ENCODE assay signal across 1 cellular context in the genomic region with DNA sequence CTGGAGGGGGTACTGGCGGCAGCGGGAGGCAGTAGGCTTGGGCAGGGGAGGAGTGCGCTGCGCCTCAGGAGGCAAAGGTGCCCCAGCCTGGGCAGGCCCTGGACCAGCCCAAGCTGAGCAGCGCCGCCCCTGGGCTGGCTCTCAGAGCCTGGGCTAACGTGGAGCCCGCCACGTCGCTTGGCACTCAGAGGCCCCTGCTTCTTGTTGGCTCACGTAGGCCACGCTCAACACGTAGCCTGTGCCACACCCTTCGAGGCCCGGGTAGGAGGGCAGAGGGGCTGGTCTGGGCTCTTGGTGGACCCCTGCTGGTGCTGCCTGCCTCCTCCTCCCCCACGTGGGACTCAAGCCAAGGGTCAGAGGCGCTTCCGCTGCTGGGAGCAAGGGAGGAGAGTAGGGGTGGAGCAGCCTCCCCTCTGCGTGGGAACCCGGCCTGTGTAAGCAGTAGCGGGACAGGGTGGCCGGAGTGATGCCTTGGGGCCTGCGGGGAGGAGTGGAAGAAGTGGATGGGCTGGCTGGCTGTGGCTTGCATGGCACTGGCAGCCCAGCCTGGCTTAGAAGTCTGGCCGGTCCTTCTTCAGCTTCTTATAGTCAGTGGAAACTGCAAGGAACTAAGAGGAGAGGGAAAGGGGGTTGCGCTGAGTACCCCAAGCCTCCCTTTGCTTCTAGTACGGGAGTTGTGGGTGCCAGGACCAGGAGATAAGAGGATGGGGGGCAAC.
TF ChIP-seq lines count a peak whose summit lies in the region.

No MANE protein-coding gene starts in this region.

TF ChIP-seq in K562, 482 proteins besides CTCF, POLR2A, EP300 and RAD21 (continued from another document and continues in another):
- TF ChIP-seq, protein P1, sequence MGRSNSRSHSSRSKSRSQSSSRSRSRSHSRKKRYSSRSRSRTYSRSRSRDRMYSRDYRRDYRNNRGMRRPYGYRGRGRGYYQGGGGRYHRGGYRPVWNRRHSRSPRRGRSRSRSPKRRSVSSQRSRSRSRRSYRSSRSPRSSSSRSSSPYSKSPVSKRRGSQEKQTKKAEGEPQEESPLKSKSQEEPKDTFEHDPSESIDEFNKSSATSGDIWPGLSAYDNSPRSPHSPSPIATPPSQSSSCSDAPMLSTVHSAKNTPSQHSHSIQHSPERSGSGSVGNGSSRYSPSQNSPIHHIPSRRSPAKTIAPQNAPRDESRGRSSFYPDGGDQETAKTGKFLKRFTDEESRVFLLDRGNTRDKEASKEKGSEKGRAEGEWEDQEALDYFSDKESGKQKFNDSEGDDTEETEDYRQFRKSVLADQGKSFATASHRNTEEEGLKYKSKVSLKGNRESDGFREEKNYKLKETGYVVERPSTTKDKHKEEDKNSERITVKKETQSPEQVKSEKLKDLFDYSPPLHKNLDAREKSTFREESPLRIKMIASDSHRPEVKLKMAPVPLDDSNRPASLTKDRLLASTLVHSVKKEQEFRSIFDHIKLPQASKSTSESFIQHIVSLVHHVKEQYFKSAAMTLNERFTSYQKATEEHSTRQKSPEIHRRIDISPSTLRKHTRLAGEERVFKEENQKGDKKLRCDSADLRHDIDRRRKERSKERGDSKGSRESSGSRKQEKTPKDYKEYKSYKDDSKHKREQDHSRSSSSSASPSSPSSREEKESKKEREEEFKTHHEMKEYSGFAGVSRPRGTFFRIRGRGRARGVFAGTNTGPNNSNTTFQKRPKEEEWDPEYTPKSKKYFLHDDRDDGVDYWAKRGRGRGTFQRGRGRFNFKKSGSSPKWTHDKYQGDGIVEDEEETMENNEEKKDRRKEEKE (IDR thresholded peaks at IDR 0.05; ENCODE audit: borderline replicate concordance in 1 of 2, control insufficient read depth in 1 of 2, low read depth in 2 of 2, low read length in 1 of 2), result no peak
- TF ChIP-seq CHD4 (IDR thresholded peaks at IDR 0.05; ENCODE audit: insufficient read depth, insufficient replicate concordance, low read depth, low read length, poor library complexity, severe bottlenecking) (no peak), GATAD2B (IDR thresholded peaks at IDR 0.05; ENCODE audit: borderline replicate concordance) (0 out of 2 replicates have a peak, but pooled peaks have one; percentile 23), ZNF184 (CRISPR knock-in tag; IDR thresholded peaks at IDR 0.05) (no peak), ETV6 (IDR thresholded peaks at IDR 0.05; ENCODE audit: borderline replicate concordance in 1 of 2, low read depth in 2 of 2, low read length in 1 of 2) (no peak; a peak in 1 of 4 replicates), ETV6 (CRISPR knock-in tag; IDR thresholded peaks at IDR 0.05; ENCODE audit: borderline replicate concordance) (no peak), ETV1 (tag; conservative IDR thresholded peaks at IDR 0.05; ENCODE audit: low read depth) (peak; percentile 78), MAZ (CRISPR knock-in tag; conservative IDR thresholded peaks at IDR 0.05 in 1 of 2, IDR thresholded peaks at IDR 0.05 in 1 of 2) (peak; percentile 36 to 69; a peak in 3 of 4 replicates), HEY1 (CRISPR knock-in tag; IDR thresholded peaks at IDR 0.05; ENCODE audit: borderline replicate concordance) (no peak), MYC (IDR thresholded peaks at IDR 0.05; ENCODE audit: low read depth, low read length) (no peak), MYC (CRISPR knock-in tag; IDR thresholded peaks at IDR 0.05; ENCODE audit: borderline replicate concordance, low read depth) (peak; percentile 15; the same call in 1 of the 2 replicates), U2AF2 (optimal IDR thresholded peaks at IDR 0.05; ENCODE audit: low read depth, low read length) (no peak), SRF (CRISPR knock-in tag; IDR thresholded peaks at IDR 0.05) (no peak), NBN (IDR thresholded peaks at IDR 0.05; ENCODE audit: low read depth) (no peak), FOXJ2 (tag; IDR thresholded peaks at IDR 0.05) (no peak), ZNF589 (CRISPR knock-in tag; IDR thresholded peaks at IDR 0.05; ENCODE audit: low read depth) (no peak), KDM1A (IDR thresholded peaks at IDR 0.05) (no peak), ESRRA (IDR thresholded peaks at IDR 0.05; ENCODE audit: borderline replicate concordance, low read depth) (no peak), ILK (tag; IDR thresholded peaks at IDR 0.05; ENCODE audit: borderline replicate concordance, low read depth) (no peak), NRF1 (conservative IDR thresholded peaks at IDR 0.05 in 1 of 2, IDR thresholded peaks at IDR 0.05 in 1 of 2) (peak in 1 of 2 experiments; percentile 9; a peak in 1 of 4 replicates), GATAD2A (IDR thresholded peaks at IDR 0.05) (no peak; the same call in 1 of the 2 replicates), RFX1 (IDR thresholded peaks at IDR 0.05) (no peak), HNRNPL (IDR thresholded peaks at IDR 0.05; ENCODE audit: low read depth, low read length) (0 out of 2 replicates have a peak, but pooled peaks have one; percentile 42), CBFA2T3 (IDR thresholded peaks at IDR 0.05) (peak; percentile 22; the same call in 1 of the 2 replicates), RBM14 (IDR thresholded peaks at IDR 0.05; ENCODE audit: borderline replicate concordance, insufficient read depth, low read depth, low read length) (no peak), ZNF311 (CRISPR knock-in tag; IDR thresholded peaks at IDR 0.05) (no peak), ARNT (IDR thresholded peaks at IDR 0.05) (no peak)
- TF ChIP-seq, protein P2, sequence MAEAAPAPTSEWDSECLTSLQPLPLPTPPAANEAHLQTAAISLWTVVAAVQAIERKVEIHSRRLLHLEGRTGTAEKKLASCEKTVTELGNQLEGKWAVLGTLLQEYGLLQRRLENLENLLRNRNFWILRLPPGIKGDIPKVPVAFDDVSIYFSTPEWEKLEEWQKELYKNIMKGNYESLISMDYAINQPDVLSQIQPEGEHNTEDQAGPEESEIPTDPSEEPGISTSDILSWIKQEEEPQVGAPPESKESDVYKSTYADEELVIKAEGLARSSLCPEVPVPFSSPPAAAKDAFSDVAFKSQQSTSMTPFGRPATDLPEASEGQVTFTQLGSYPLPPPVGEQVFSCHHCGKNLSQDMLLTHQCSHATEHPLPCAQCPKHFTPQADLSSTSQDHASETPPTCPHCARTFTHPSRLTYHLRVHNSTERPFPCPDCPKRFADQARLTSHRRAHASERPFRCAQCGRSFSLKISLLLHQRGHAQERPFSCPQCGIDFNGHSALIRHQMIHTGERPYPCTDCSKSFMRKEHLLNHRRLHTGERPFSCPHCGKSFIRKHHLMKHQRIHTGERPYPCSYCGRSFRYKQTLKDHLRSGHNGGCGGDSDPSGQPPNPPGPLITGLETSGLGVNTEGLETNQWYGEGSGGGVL (CRISPR knock-in tag; IDR thresholded peaks at IDR 0.05), result no peak
- TF ChIP-seq, protein P3, sequence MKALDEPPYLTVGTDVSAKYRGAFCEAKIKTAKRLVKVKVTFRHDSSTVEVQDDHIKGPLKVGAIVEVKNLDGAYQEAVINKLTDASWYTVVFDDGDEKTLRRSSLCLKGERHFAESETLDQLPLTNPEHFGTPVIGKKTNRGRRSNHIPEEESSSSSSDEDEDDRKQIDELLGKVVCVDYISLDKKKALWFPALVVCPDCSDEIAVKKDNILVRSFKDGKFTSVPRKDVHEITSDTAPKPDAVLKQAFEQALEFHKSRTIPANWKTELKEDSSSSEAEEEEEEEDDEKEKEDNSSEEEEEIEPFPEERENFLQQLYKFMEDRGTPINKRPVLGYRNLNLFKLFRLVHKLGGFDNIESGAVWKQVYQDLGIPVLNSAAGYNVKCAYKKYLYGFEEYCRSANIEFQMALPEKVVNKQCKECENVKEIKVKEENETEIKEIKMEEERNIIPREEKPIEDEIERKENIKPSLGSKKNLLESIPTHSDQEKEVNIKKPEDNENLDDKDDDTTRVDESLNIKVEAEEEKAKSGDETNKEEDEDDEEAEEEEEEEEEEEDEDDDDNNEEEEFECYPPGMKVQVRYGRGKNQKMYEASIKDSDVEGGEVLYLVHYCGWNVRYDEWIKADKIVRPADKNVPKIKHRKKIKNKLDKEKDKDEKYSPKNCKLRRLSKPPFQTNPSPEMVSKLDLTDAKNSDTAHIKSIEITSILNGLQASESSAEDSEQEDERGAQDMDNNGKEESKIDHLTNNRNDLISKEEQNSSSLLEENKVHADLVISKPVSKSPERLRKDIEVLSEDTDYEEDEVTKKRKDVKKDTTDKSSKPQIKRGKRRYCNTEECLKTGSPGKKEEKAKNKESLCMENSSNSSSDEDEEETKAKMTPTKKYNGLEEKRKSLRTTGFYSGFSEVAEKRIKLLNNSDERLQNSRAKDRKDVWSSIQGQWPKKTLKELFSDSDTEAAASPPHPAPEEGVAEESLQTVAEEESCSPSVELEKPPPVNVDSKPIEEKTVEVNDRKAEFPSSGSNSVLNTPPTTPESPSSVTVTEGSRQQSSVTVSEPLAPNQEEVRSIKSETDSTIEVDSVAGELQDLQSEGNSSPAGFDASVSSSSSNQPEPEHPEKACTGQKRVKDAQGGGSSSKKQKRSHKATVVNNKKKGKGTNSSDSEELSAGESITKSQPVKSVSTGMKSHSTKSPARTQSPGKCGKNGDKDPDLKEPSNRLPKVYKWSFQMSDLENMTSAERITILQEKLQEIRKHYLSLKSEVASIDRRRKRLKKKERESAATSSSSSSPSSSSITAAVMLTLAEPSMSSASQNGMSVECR (CRISPR knock-in tag; IDR thresholded peaks at IDR 0.05), result no peak
- TF ChIP-seq, protein P4, sequence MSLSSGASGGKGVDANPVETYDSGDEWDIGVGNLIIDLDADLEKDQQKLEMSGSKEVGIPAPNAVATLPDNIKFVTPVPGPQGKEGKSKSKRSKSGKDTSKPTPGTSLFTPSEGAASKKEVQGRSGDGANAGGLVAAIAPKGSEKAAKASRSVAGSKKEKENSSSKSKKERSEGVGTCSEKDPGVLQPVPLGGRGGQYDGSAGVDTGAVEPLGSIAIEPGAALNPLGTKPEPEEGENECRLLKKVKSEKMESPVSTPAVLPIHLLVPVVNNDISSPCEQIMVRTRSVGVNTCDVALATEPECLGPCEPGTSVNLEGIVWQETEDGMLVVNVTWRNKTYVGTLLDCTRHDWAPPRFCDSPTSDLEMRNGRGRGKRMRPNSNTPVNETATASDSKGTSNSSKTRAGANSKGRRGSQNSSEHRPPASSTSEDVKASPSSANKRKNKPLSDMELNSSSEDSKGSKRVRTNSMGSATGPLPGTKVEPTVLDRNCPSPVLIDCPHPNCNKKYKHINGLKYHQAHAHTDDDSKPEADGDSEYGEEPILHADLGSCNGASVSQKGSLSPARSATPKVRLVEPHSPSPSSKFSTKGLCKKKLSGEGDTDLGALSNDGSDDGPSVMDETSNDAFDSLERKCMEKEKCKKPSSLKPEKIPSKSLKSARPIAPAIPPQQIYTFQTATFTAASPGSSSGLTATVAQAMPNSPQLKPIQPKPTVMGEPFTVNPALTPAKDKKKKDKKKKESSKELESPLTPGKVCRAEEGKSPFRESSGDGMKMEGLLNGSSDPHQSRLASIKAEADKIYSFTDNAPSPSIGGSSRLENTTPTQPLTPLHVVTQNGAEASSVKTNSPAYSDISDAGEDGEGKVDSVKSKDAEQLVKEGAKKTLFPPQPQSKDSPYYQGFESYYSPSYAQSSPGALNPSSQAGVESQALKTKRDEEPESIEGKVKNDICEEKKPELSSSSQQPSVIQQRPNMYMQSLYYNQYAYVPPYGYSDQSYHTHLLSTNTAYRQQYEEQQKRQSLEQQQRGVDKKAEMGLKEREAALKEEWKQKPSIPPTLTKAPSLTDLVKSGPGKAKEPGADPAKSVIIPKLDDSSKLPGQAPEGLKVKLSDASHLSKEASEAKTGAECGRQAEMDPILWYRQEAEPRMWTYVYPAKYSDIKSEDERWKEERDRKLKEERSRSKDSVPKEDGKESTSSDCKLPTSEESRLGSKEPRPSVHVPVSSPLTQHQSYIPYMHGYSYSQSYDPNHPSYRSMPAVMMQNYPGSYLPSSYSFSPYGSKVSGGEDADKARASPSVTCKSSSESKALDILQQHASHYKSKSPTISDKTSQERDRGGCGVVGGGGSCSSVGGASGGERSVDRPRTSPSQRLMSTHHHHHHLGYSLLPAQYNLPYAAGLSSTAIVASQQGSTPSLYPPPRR (CRISPR knock-in tag; IDR thresholded peaks at IDR 0.05; ENCODE audit: borderline replicate concordance), result no peak
- TF ChIP-seq, protein P5, sequence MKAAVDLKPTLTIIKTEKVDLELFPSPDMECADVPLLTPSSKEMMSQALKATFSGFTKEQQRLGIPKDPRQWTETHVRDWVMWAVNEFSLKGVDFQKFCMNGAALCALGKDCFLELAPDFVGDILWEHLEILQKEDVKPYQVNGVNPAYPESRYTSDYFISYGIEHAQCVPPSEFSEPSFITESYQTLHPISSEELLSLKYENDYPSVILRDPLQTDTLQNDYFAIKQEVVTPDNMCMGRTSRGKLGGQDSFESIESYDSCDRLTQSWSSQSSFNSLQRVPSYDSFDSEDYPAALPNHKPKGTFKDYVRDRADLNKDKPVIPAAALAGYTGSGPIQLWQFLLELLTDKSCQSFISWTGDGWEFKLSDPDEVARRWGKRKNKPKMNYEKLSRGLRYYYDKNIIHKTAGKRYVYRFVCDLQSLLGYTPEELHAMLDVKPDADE (conservative IDR thresholded peaks at IDR 0.05; ENCODE audit: control insufficient read depth, low read depth, low read length), result peak; percentile 30; the same call in 1 of the 2 replicates
- TF ChIP-seq, protein P6, sequence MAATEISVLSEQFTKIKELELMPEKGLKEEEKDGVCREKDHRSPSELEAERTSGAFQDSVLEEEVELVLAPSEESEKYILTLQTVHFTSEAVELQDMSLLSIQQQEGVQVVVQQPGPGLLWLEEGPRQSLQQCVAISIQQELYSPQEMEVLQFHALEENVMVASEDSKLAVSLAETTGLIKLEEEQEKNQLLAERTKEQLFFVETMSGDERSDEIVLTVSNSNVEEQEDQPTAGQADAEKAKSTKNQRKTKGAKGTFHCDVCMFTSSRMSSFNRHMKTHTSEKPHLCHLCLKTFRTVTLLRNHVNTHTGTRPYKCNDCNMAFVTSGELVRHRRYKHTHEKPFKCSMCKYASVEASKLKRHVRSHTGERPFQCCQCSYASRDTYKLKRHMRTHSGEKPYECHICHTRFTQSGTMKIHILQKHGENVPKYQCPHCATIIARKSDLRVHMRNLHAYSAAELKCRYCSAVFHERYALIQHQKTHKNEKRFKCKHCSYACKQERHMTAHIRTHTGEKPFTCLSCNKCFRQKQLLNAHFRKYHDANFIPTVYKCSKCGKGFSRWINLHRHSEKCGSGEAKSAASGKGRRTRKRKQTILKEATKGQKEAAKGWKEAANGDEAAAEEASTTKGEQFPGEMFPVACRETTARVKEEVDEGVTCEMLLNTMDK (IDR thresholded peaks at IDR 0.05; ENCODE audit: borderline replicate concordance, insufficient read depth, low read depth, low read length, poor library complexity, severe bottlenecking), result no peak
- TF ChIP-seq, protein P7, sequence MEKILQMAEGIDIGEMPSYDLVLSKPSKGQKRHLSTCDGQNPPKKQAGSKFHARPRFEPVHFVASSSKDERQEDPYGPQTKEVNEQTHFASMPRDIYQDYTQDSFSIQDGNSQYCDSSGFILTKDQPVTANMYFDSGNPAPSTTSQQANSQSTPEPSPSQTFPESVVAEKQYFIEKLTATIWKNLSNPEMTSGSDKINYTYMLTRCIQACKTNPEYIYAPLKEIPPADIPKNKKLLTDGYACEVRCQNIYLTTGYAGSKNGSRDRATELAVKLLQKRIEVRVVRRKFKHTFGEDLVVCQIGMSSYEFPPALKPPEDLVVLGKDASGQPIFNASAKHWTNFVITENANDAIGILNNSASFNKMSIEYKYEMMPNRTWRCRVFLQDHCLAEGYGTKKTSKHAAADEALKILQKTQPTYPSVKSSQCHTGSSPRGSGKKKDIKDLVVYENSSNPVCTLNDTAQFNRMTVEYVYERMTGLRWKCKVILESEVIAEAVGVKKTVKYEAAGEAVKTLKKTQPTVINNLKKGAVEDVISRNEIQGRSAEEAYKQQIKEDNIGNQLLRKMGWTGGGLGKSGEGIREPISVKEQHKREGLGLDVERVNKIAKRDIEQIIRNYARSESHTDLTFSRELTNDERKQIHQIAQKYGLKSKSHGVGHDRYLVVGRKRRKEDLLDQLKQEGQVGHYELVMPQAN (IDR thresholded peaks at IDR 0.05; ENCODE audit: borderline replicate concordance), result no peak
- TF ChIP-seq, protein P8, sequence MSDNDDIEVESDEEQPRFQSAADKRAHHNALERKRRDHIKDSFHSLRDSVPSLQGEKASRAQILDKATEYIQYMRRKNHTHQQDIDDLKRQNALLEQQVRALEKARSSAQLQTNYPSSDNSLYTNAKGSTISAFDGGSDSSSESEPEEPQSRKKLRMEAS (CRISPR knock-in tag; IDR thresholded peaks at IDR 0.05), result no peak
